In genomic region chr19:16895467-16896097, GRCh38 we compare ENCODE assay signal across 11 cellular contexts. TPM values are rescaled to one million over a fixed set of nuclear protein-coding genes. Genes with fewer than 3 reads are reported as not detected.
DNase-seq lines count a peak whose midpoint lies in the region; ATAC-seq, FAIRE-seq and TF ChIP-seq lines count a peak whose summit lies in the region.
"Had no signal": no experiment of that assay in that cellular context is flagged by ENCODE, and none has a peak within 500 bp of the region (broad histone marks: within the 10 kb centered on the region; RNA-seq: fewer than 3 reads in every experiment).

No MANE protein-coding gene starts in this region.

- H3K4me1 ChIP-seq in tibial artery = peaks cover 0 to 22% (median 11%) of the 10 kb centered on the region in 4 donors

- peaks cover 34% of the 10 kb centered on the region for H3K4me1 Mint-ChIP-seq in activated T-cell treated with anti-CD3 and anti-CD28 coated beads, Interleukin-2, amount 50 U/mL, for 4 hours (ENCODE audit: low read depth)
- H3K4me1 Mint-ChIP-seq in MCF 10A (ENCODE audit: insufficient read depth, unreplicated experiment) = no peaks in the 10 kb centered on the region
- H3K4me1 Mint-ChIP-seq in immature natural killer cell = peaks cover 43 to 48% of the 10 kb centered on the region in 2 donors

- H3K27ac ChIP-seq in tibial artery = peak overlapping the region in 1 of 2 donors; percentile 69

- DNase-seq in activated T-cell treated with anti-CD3 and anti-CD28 coated beads, Interleukin-2, amount 50 U/mL, for 4 hours = no peak
- no peak for DNase-seq in activated T-cell treated with anti-CD3 and anti-CD28 coated beads, Interleukin-2, amount 50 U/mL, for 1 hour
- DNase-seq in MCF 10A (ENCODE audit: unreplicated experiment) (no peak), immature natural killer cell (no peak), tibial artery (no peak), NK-92 (lab: John Stamatoyannopoulos, UW; ENCODE audit: unreplicated experiment) (no peak), D721Med (ENCODE audit: insufficient read length, low spot score) (no peak)
- DNase-seq: amniotic stem cell; NCI-H2081 treated with DMSO at 0.1 percent for 48 hours; stimulated activated CD4-positive, alpha-beta T cell treated with anti-CD3 and anti-CD28 coated beads, Interleukin-12 subunit alpha, Interleukin-12 subunit beta, amount 100 ng/mL, for 4 hours had no signal

- H3K27ac Mint-ChIP-seq in MCF 10A (ENCODE audit: low read depth, unreplicated experiment) (peak overlapping the region; percentile 10), immature natural killer cell (peak overlapping the region in 3 of 6 donors; percentile 7 to 78 (median 31))

- intact Hi-C loops in MCF 10A (cut with micrococcal nuclease) = loop anchor here (5.0 kb wide), 1 partner anchor 68 kb away; the partner anchor contains the start of gene SIN3B
- intact Hi-C loops in tibial artery (cut with DNase I; ENCODE audit: low total_unique reads) = no loop called here

- no peaks in the 10 kb centered on the region for H3K9me3 ChIP-seq in tibial artery

- no peaks in the 10 kb centered on the region for H3K36me3 Mint-ChIP-seq in activated T-cell treated with anti-CD3 and anti-CD28 coated beads, Interleukin-2, amount 50 U/mL, for 4 hours (ENCODE audit: insufficient read depth)
- H3K36me3 Mint-ChIP-seq in MCF 10A (ENCODE audit: insufficient read depth, unreplicated experiment) (no peaks in the 10 kb centered on the region), immature natural killer cell (no peaks in the 10 kb centered on the region)

- H3K4me3 Mint-ChIP-seq in activated T-cell treated with anti-CD3 and anti-CD28 coated beads, Interleukin-2, amount 50 U/mL, for 4 hours = peak overlapping the region; percentile 21
- H3K4me3 Mint-ChIP-seq in MCF 10A (ENCODE audit: unreplicated experiment) = peak overlapping the region; percentile 16
- H3K4me3 Mint-ChIP-seq in immature natural killer cell = peak overlapping the region; percentile 14 to 60 (median 52)

- H3K27me3 ChIP-seq in tibial artery = peaks cover 0 to 4% of the 10 kb centered on the region in 2 donors

- no peak for FAIRE-seq in D721Med (lab: Jason Lieb, UNC)

- H3K4me3 ChIP-seq in tibial artery = peak overlapping the region; percentile 58 to 83

- ATAC-seq in activated T-cell treated with anti-CD3 and anti-CD28 coated beads, Interleukin-2, amount 50 U/mL, for 4 hours = no peak
- no peak for ATAC-seq in GM19452 (IDR thresholded peaks at IDR 0.05; ENCODE audit: unreplicated experiment)

- no TSS peak for BruUV-seq in MCF 10A (replicated peaks; lab: Mats Ljungman, UMichigan)

- TF ChIP-seq CTCF in MCF 10A (IDR thresholded peaks at IDR 0.05; ENCODE audit: unreplicated experiment) = no peak
- TF ChIP-seq CTCF in tibial artery (IDR thresholded peaks at IDR 0.05) = no peak
- TF ChIP-seq CTCF in D721Med (IDR thresholded peaks at IDR 0.05; ENCODE audit: insufficient read depth, missing control alignments) = no peak

- CTCF ChIA-PET in MCF 10A (lab: Yijun Ruan, JAX) = interaction anchor here (0.6 kb wide), 2 partner anchors 126 to 1227 kb away, joined by 3 to 4 read pairs; no protein-coding TSS in a partner anchor

- H3K36me3 ChIP-seq in tibial artery = no peaks in the 10 kb centered on the region

- peaks cover 36% of the 10 kb centered on the region for H3K27me3 Mint-ChIP-seq in activated T-cell treated with anti-CD3 and anti-CD28 coated beads, Interleukin-2, amount 50 U/mL, for 4 hours (ENCODE audit: low read depth)
- H3K27me3 Mint-ChIP-seq in MCF 10A (ENCODE audit: insufficient read depth, unreplicated experiment) = no peaks in the 10 kb centered on the region
- H3K27me3 Mint-ChIP-seq in immature natural killer cell (ENCODE audit: low read depth in 3 of 3) = peaks cover 18 to 31% (median 28%) of the 10 kb centered on the region in 3 donors

- POLR2A ChIA-PET in MCF 10A (lab: Yijun Ruan, JAX) = interaction anchor here (0.6 to 1.1 kb wide), 2 partner anchors 25 to 266 kb away, joined by 3 to 4 read pairs; no protein-coding TSS in a partner anchor

- H3K9me3 Mint-ChIP-seq in activated T-cell treated with anti-CD3 and anti-CD28 coated beads, Interleukin-2, amount 50 U/mL, for 4 hours = no peaks in the 10 kb centered on the region
- H3K9me3 Mint-ChIP-seq in MCF 10A (ENCODE audit: unreplicated experiment) (no peaks in the 10 kb centered on the region), immature natural killer cell (no peaks in the 10 kb centered on the region)

RNA-seq across cellular contexts. Expression of gene F2RL3, which starts 6.8 kb away (rescaled TPM):
- total RNA-seq in activated T-cell treated with anti-CD3 and anti-CD28 coated beads, Interleukin-2, amount 50 U/mL, for 4 hours = under 1 TPM; 0.05 to 0.24 (median 0.08) TPM
- total RNA-seq in MCF 10A (2022) = not detected in 2 replicates
- polyA plus RNA-seq in immature natural killer cell = under 1 TPM in 2 of 3 donors, not detected in 1; 0.48 TPM
